8 cellular contexts compared by ENCODE assay signal in the genomic region with DNA sequence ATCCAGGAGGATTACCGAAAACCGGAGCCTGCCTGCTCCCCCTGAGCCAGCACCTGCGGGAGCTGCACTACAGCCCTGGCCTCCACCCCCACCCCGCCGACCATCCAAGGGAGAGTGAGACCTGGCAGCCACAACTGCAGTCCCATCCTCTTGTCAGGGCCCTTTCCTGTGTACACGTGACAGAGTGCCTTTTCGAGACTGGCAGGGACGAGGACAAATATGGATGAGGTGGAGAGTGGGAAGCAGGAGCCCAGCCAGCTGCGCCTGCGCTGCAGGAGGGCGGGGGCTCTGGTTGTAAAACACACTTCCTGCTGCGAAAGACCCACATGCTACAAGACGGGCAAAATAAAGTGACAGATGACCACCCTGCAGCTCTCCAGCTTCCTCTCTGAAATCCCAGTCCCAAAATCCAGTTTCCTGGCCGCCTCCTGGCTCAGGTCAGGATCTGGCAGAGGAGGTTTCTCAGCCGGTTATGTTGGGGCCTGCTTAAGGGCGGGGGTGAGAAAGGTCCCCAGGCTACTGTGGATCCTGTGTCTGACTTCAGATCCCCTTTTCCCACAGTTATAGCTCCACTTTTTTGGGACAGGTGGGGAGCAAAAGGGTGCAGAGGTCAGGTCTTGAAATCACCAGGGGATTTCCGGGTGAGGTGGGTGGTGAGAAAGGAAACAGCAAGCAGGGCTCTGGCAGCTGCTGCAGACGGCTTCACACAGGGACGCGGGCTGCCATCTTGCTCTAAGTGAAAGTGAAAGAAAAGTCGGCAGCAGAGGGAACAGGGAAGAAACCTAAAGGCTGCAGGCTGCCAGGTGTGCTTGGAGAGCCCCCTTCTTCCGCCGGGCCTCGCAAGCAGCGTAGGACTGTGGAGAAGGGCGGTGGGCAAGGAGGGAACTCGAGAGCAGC. TPM values are rescaled to one million over a fixed set of nuclear protein-coding genes. Genes with fewer than 3 reads are reported as not detected.
DNase-seq lines count a peak whose midpoint lies in the region; ATAC-seq, FAIRE-seq and TF ChIP-seq lines count a peak whose summit lies in the region.

Gene TAPBPL, plus strand, starts transcription at position 695 of the 897 bp plus-strand sequence. CDS start 207 bp downstream, outside the sequence.

- H2BK15ac ChIP-seq in H1 (ENCODE audit: low read length): peak within 1 kb of the TSS; percentile 81; the same call in 1 of the 2 replicates

- H3K4me1 ChIP-seq in H1 (replicated peaks in 1 of 4; ENCODE audit: control insufficient read depth in 3 of 4, insufficient read depth in 4 of 4, low read length in 3 of 4): peaks cover 23 to 36% (median 31%) of the 10 kb centered on the region in 4 experiments

- H2AFZ ChIP-seq in H1 (ENCODE audit: low read length): no peak within 1 kb of the TSS

- peak within 1 kb of the TSS; percentile 62 to 67 for H3K4me2 ChIP-seq in H1 (ENCODE audit: insufficient read depth in 1 of 2, low read depth in 2 of 2, low read length in 2 of 2)

- CTCF ChIA-PET in activated CD8-positive, alpha-beta memory T cell treated with anti-CD3 and anti-CD28 coated beads for 36 hours (lab: Charles Lee): interaction anchor here (0.6 to 3.7 kb wide), 10 partner anchors 8 to 319 kb away, joined by 3 to 19 read pairs (median 4); partner anchors contain the start of gene VAMP1
- CTCF ChIA-PET in H1 (lab: Charles Lee; ENCODE audit: partially characterized antibody): interaction anchor here (0.9 to 4.4 kb wide), 7 partner anchors 8 to 129 kb away, joined by 3 to 36 read pairs (median 5); no protein-coding TSS in a partner anchor

- H3K18ac ChIP-seq in H1 (ENCODE audit: extremely low read depth, low read length): peak within 1 kb of the TSS; percentile 96

- no peaks in the 10 kb centered on the region for H3K27me3 ChIP-seq in H1 (replicated peaks in 1 of 4; ENCODE audit: control insufficient read depth in 3 of 4, extremely low read depth in 1 of 4, insufficient read depth in 3 of 4, low read length in 3 of 4)

- peak within 1 kb of the TSS; percentile 93 for H2BK20ac ChIP-seq in H1 (ENCODE audit: low read length)

- peak within 1 kb of the TSS; percentile 66 for H2AK5ac ChIP-seq in H1 (ENCODE audit: low read depth, low read length)

- H3K4me1 Mint-ChIP-seq in memory B cell: peaks cover 48% of the 10 kb centered on the region

- ATAC-seq in GM19023 (IDR thresholded peaks at IDR 0.05; ENCODE audit: unreplicated experiment) (peak; percentile 60), HG03460 (IDR thresholded peaks at IDR 0.05; ENCODE audit: unreplicated experiment) (peak; percentile 68), memory B cell (ENCODE audit: low read depth) (peak; percentile 96)

- no peak for TF ChIP-seq CTCF in H1 (IDR thresholded peaks at IDR 0.05; ENCODE audit: control extremely low read depth in 1 of 3, insufficient read depth in 1 of 3, low read depth in 1 of 3, low read length in 3 of 3)

- peaks cover 27% of the 10 kb centered on the region for H3K36me3 Mint-ChIP-seq in memory B cell

- peak within 1 kb of the TSS; percentile 97 for H3K27ac Mint-ChIP-seq in memory B cell

- no peak for TF ChIP-seq POLR2A in H1 (IDR thresholded peaks at IDR 0.05; ENCODE audit: control extremely low read depth in 1 of 2, low read depth in 2 of 2, low read length in 2 of 2)

- peak within 1 kb of the TSS; percentile 88 for H2BK5ac ChIP-seq in H1 (ENCODE audit: low read depth, low read length)

- H4K8ac ChIP-seq in H1 (ENCODE audit: extremely low read depth, insufficient read depth, low read length): peak within 1 kb of the TSS; percentile 93

- peak within 1 kb of the TSS; percentile 89 for H2BK120ac ChIP-seq in H1 (replicated peaks; ENCODE audit: low read depth, low read length)

- no peak within 1 kb of the TSS for H3K14ac ChIP-seq in H1 (ENCODE audit: insufficient read length)

- no peaks in the 10 kb centered on the region for H4K20me1 ChIP-seq in H1 (replicated peaks in 1 of 2; ENCODE audit: control insufficient read depth in 1 of 2, insufficient read depth in 2 of 2, low read length in 2 of 2)

- H3K23ac ChIP-seq in H1 (ENCODE audit: insufficient read length): no peak within 1 kb of the TSS

- H3K9ac ChIP-seq in H1 (replicated peaks in 1 of 4; ENCODE audit: extremely low read depth in 1 of 4, low read depth in 3 of 4, low read length in 3 of 4): peak within 1 kb of the TSS in 3 of 4 experiments; percentile 1 to 55 (median 8); a peak in 6 of 7 replicates

- DNase-seq in AG08395 (ENCODE audit: low spot score) (peak; percentile 94), NCI-H82 treated with DMSO at 0.1 percent for 48 hours (lab: John Stamatoyannopoulos, UW; ENCODE audit: unreplicated experiment) (peak; percentile 85), H1 (ENCODE audit: low read depth in 1 of 2, low spot score in 2 of 2) (peak in 1 of 2 experiments; percentile 73), memory B cell (ENCODE audit: low spot score in 2 of 2) (peak; percentile 65 to 75)
- peak; percentile 58 for DNase-seq in stimulated activated CD8-positive, alpha-beta memory T cell treated with anti-CD3 and anti-CD28 coated beads, Interleukin-12 subunit alpha, Interleukin-12 subunit beta, amount 100 ng/mL, for 1 hour (ENCODE audit: low read depth)

- 36% methylated on average over 27 of the region's 27 CpGs; no CpG with 5 or more reads in 1 of the 2 experiments for WGBS in H1 (ENCODE audit: extremely low coverage in 1 of 2, insufficient coverage in 1 of 2, insufficient read length in 1 of 2, insufficient replicate concordance in 2 of 2, low coverage in 1 of 2, low lambda C conversion rate in 2 of 2, missing lambda C conversion rate in 1 of 2), 2 experiments

- peak within 1 kb of the TSS; percentile 96 for H4K91ac ChIP-seq in H1 (replicated peaks; ENCODE audit: insufficient read length, low read length)

- H3K4me3 Mint-ChIP-seq in memory B cell: peak within 1 kb of the TSS; percentile 91

- no peaks in the 10 kb centered on the region for H3K79me2 ChIP-seq in H1 (ENCODE audit: control insufficient read depth in 1 of 2, insufficient read depth in 2 of 2, low read length in 2 of 2)

- TF ChIP-seq RAD21 in H1 (IDR thresholded peaks at IDR 0.05 in 1 of 2, conservative IDR thresholded peaks at IDR 0.05 in 1 of 2; ENCODE audit: low read depth in 2 of 2, low read length in 2 of 2): no peak

- H3K79me1 ChIP-seq in H1 (ENCODE audit: low read depth, low read length): no peaks in the 10 kb centered on the region

- H3K27me3 Mint-ChIP-seq in memory B cell: no peaks in the 10 kb centered on the region

- POLR2A ChIA-PET in activated CD8-positive, alpha-beta memory T cell treated with anti-CD3 and anti-CD28 coated beads for 36 hours (lab: Charles Lee): interaction anchor here (0.6 to 3.9 kb wide), 19 partner anchors 8 to 302 kb away, joined by 3 to 53 read pairs (median 4); partner anchors contain the start of genes GAPDH, MLF2 and VAMP1
- POLR2A ChIA-PET in H1 (lab: Charles Lee; ENCODE audit: partially characterized antibody): interaction anchor here (0.7 to 4.9 kb wide), 22 partner anchors 9 to 132 kb away, joined by 3 to 41 read pairs (median 6); partner anchors contain the start of genes CD27, GAPDH, LTBR and MRPL51

- no peaks in the 10 kb centered on the region for H3K9me3 ChIP-seq in H1 (ENCODE audit: insufficient read depth in 2 of 2, low read depth in 1 of 2, low read length in 1 of 2)

- H3K9me3 Mint-ChIP-seq in memory B cell: no peaks in the 10 kb centered on the region

- H3K36me3 ChIP-seq in H1 (ENCODE audit: control insufficient read depth in 2 of 4, insufficient read depth in 4 of 4, low read length in 3 of 4): no peaks in the 10 kb centered on the region

- no peak for TF ChIP-seq EP300 in H1 (IDR thresholded peaks at IDR 0.05; ENCODE audit: borderline replicate concordance in 1 of 2, low read depth in 2 of 2, low read length in 2 of 2)

- H3K27ac ChIP-seq in H1 (ENCODE audit: low read depth, low read length): peak within 1 kb of the TSS; percentile 78

- peak within 1 kb of the TSS; percentile 99 for H2BK12ac ChIP-seq in H1 (ENCODE audit: low read depth, low read length)

- peak within 1 kb of the TSS; percentile 3 for H3K56ac ChIP-seq in H1 (replicated peaks; ENCODE audit: insufficient read length, low read depth, low read length)

- peak within 1 kb of the TSS; percentile 81 for H4K5ac ChIP-seq in H1 (ENCODE audit: insufficient read length, low read depth, low read length)

- no peaks in the 10 kb centered on the region; the same call in 1 of the 2 replicates for H3K23me2 ChIP-seq in H1 (ENCODE audit: low read depth, low read length)

- H3K4me3 ChIP-seq in H1 (ENCODE audit: extremely low read depth in 1 of 4, insufficient read depth in 2 of 4, low read depth in 3 of 4, low read length in 4 of 4): peak within 1 kb of the TSS in 3 of 4 experiments; percentile 7 to 42 (median 27); a peak in 4 of 8 replicates

- FAIRE-seq in H1 (lab: Jason Lieb, UNC): peak; percentile 13

- H3K4ac ChIP-seq in H1 (replicated peaks; ENCODE audit: insufficient read length, low read depth, low read length): peak within 1 kb of the TSS; percentile 91

TF ChIP-seq in H1, 55 proteins besides CTCF, POLR2A, EP300 and RAD21 (continues in another document):
- no peak for TF ChIP-seq HDAC6 (IDR thresholded peaks at IDR 0.05; ENCODE audit: low read depth, low read length)
- no peak for TF ChIP-seq SIX5 (IDR thresholded peaks at IDR 0.05; ENCODE audit: low read depth, low read length)
- TF ChIP-seq POLR2AphosphoS5 (IDR thresholded peaks at IDR 0.05; ENCODE audit: low read depth, low read length): peak; percentile 45; the same call in 1 of the 2 replicates
- no peak for TF ChIP-seq SIRT6 (IDR thresholded peaks at IDR 0.05; ENCODE audit: low read length)
- no peak for TF ChIP-seq USF2 (IDR thresholded peaks at IDR 0.05; ENCODE audit: low read length)
- TF ChIP-seq TAF1 (IDR thresholded peaks at IDR 0.05; ENCODE audit: low read depth, low read length): peak; percentile 17; the same call in 1 of the 2 replicates

RNA-seq across cellular contexts. Expression of gene TAPBPL, which starts in this region (rescaled TPM):
- 10 to 100 TPM; 27.8 to 29.1 TPM for total RNA-seq in activated CD8-positive, alpha-beta memory T cell treated with anti-CD3 and anti-CD28 coated beads for 36 hours
- total RNA-seq in H1 (2021; fragmentation: NEBNext Ultra II Directional; extraction: Animal tissue kit (Norgen Biotek cat#: 25700)): 0.61 and 0.67 TPM in 2 replicates
- 1.5 and 1.6 TPM in 2 replicates for polyA plus RNA-seq in H1 (2011; rRNA removed)
- polyA plus RNA-seq in H1 (2011; cell fraction: cytosol; rRNA removed): 0.72 TPM
- 1.7 TPM for polyA plus RNA-seq in H1 (2011; cell fraction: nucleus; rRNA removed)
- polyA plus RNA-seq in H1 (2012, experiment 1 of 2): 1.3 to 2.0 TPM (median 1.6 TPM) in 4 replicates
- polyA plus RNA-seq in H1 (2012, experiment 2 of 2): 0.37 TPM
- 0.41 TPM for polyA plus RNA-seq in H1 (2013, experiment 1 of 2)
- polyA plus RNA-seq in H1 (2013, experiment 2 of 2): 0.70 TPM
- 1.00 and 1.5 TPM in 2 replicates for polyA minus RNA-seq in H1 (2011; rRNA and poly(A)+ RNA removed)
- not detected for polyA minus RNA-seq in H1 (2011; cell fraction: cytosol; rRNA and poly(A)+ RNA removed)
- 1.6 TPM for polyA minus RNA-seq in H1 (2011; cell fraction: nucleus; rRNA and poly(A)+ RNA removed)

Comparison
In these comparisons a context has a peak if more than half of its experiments do, and no peak if none do; other contexts are left out.
1. RNA of gene TAPBPL (total RNA-seq): 27.8 to 29.1 TPM in activated CD8-positive, alpha-beta memory T cell treated with anti-CD3 and anti-CD28 coated beads for 36 hours; 0.61 to 0.67 TPM in H1; every median in the first group is over 10 times any median in the second.
2. Peak in every context shown above with its lines, with median percentiles within 50 percentile points of each other: ATAC-seq.